ENCODE assay signal across 6 cellular contexts in the genomic region with DNA sequence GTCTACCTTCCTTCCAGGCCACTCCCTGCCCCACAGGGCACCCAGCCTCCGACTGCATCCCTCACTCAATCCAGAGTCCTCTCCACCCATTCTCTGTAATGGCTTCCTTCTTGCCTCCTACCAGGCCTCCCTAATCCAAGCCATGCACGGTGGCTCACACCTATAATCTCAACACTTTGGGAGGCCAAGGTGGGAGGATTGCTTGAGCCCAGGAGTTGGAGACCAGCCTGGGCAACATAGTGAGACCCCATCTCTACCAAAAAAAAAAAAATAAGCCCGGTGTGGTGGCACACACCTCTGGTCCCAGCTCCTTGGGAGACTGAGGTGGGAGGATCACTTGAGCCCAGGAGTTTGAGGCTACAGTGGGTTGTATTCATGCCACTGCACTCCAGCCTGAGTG. TPM values are rescaled to one million over a fixed set of nuclear protein-coding genes. Genes with fewer than 3 reads are reported as not detected.
"Had no signal": no experiment of that assay in that cellular context is flagged by ENCODE, and none has a peak within 500 bp of the region (broad histone marks: within the 10 kb centered on the region; RNA-seq: fewer than 3 reads in every experiment).

No MANE protein-coding gene starts in this region.

RNA-seq across cellular contexts. Expression of a gene that starts 19.7 kb away (rescaled TPM):
- total RNA-seq: endothelial cell of umbilical vein, epithelial cell of proximal tubule, frontal cortex, left lobe of liver, left ventricle myocardium inferior, mucosa of gallbladder had no signal
